8 cellular contexts compared by ENCODE assay signal in the genomic region with DNA sequence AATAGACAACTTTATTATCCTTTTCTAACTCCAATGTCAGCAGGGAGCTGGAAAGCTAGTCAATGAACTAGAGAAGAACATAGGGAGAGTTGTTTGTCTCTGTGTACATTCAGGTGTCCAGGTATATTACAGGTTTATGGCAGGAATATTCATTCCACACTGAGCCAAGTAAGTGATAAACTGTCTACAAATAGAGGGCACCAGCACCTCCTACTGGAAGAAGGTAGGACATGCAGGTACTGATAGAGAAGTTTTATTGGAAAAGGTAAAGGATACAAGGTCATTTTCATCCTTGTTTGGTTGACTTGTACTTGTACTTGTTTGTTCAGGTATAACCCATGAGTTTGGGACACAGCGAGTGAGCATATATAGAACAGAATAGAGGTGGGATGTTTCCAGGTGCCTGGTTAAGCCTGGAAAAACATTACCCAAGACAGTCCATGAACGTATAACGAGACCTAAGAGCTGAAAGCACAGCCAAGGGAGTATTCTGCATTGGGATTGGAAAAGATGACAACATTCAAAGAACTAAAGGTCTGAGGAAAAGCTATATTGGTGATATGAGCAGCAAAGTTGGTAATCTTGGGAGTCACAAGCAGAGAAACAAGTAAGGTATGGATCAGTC.
DNase-seq lines count a peak whose midpoint lies in the region; ATAC-seq and TF ChIP-seq lines count a peak whose summit lies in the region.

No MANE protein-coding gene starts in this region.

- in situ Hi-C loops in mammary epithelial cell (cut with MboI; ENCODE audit: low sequenced_read_pairs in 2 of 2), result loop anchor here (5.0 to 10.0 kb wide), 3 partner anchors 42 to 199 kb away; partner anchors contain the start of gene PPP1R3C (in 1 of the 2)

- H3K9me3 Mint-ChIP-seq in nephron, result no peaks in the 10 kb centered on the region

- peaks cover 5% of the 10 kb centered on the region for H3K4me1 Mint-ChIP-seq in nephron

- ATAC-seq in left ventricle myocardium superior, result no peak
- no peak for ATAC-seq in omental fat pad (ENCODE audit: low FRiP score)
- ATAC-seq in HG02759 (IDR thresholded peaks at IDR 0.05; ENCODE audit: unreplicated experiment), result no peak

- dilution Hi-C loops in mammary epithelial cell (cut with HindIII; ENCODE audit: low sequenced_read_pairs), result no loop called here

- TF ChIP-seq CTCF in cardiac muscle cell (IDR thresholded peaks at IDR 0.05; ENCODE audit: low read depth, low read length) (peak; percentile 75), mammary epithelial cell (conservative IDR thresholded peaks at IDR 0.05 in 1 of 2, IDR thresholded peaks at IDR 0.05 in 1 of 2; ENCODE audit: extremely low read depth in 1 of 2, insufficient read depth in 1 of 2, low read depth in 1 of 2, low read length in 2 of 2) (peak; percentile 89 to 95), nephron (IDR thresholded peaks at IDR 0.05; ENCODE audit: unreplicated experiment in 3 of 3) (peak; percentile 19 to 52 (median 39)), omental fat pad (IDR thresholded peaks at IDR 0.05) (no peak)

- no peaks in the 10 kb centered on the region for H3K36me3 Mint-ChIP-seq in nephron (ENCODE audit: low read depth)

- no TSS peak for BruUV-seq in mammary epithelial cell (replicated peaks; lab: Mats Ljungman, UMichigan)

- no peaks in the 10 kb centered on the region for H4K20me1 ChIP-seq in mammary epithelial cell (ENCODE audit: insufficient read depth, low read length)

- H3K9ac ChIP-seq in mammary epithelial cell (ENCODE audit: insufficient read depth, low read length), result no peak overlapping the region

- H3K9me3 ChIP-seq in cardiac muscle cell (ENCODE audit: low read depth) (no peaks in the 10 kb centered on the region), mammary epithelial cell (replicated peaks; ENCODE audit: insufficient read depth, low read length) (no peaks in the 10 kb centered on the region)

- 71% methylated on average over 3 of the region's 3 CpGs for WGBS in mammary epithelial cell (ENCODE audit: low coverage, missing lambda C conversion rate)

- H3K4me1 ChIP-seq in cardiac muscle cell (ENCODE audit: low read depth), result no peaks in the 10 kb centered on the region
- peaks cover 23% of the 10 kb centered on the region for H3K4me1 ChIP-seq in mammary epithelial cell (ENCODE audit: insufficient read depth, low read length)

- H3K27me3 ChIP-seq in cardiac muscle cell (no peaks in the 10 kb centered on the region), mammary epithelial cell (ENCODE audit: insufficient read depth, low read length) (no peaks in the 10 kb centered on the region)

- H2AFZ ChIP-seq in mammary epithelial cell (ENCODE audit: low read depth, low read length), result no peak overlapping the region

- intact Hi-C loops in left ventricle myocardium superior (cut with micrococcal nuclease) (no loop called here), mammary epithelial cell (cut with micrococcal nuclease) (loop anchor here (1.0 to 5.0 kb wide), 9 partner anchors 51 to 396 kb away; no protein-coding TSS in a partner anchor)

- no peak overlapping the region for H3K27ac Mint-ChIP-seq in nephron

- peaks cover 5% of the 10 kb centered on the region for H3K27me3 Mint-ChIP-seq in nephron (ENCODE audit: low read depth)

- DNase-seq in cardiac muscle cell (ENCODE audit: low read depth in 1 of 2, low spot score in 1 of 2) (peak; percentile 54 to 60), left ventricle myocardium superior (no peak), MV-4-11 (lab: John Stamatoyannopoulos, UW) (peak; percentile 11), mammary epithelial cell (peak; percentile 48), DMS114 treated with DMSO at 0.1 percent for 48 hours (lab: John Stamatoyannopoulos, UW; ENCODE audit: unreplicated experiment) (no peak), omental fat pad (ENCODE audit: low spot score) (no peak)

- H3K36me3 ChIP-seq in cardiac muscle cell (no peaks in the 10 kb centered on the region), mammary epithelial cell (ENCODE audit: insufficient read depth, low read length) (no peaks in the 10 kb centered on the region)

- H3K27ac ChIP-seq in cardiac muscle cell (no peak overlapping the region), mammary epithelial cell (ENCODE audit: insufficient read depth, low read depth, low read length) (no peak overlapping the region)

- H3K79me2 ChIP-seq in mammary epithelial cell (ENCODE audit: insufficient read depth, low read length), result no peaks in the 10 kb centered on the region

- H3K4me3 Mint-ChIP-seq in nephron, result no peak overlapping the region

- CTCF ChIA-PET in mammary epithelial cell (lab: Charles Lee; ENCODE audit: low non-redundant PET), result interaction anchor here (0.6 to 1.5 kb wide), 4 partner anchors 21 to 685 kb away, joined by 4 to 8 read pairs (median 6); no protein-coding TSS in a partner anchor

- no peak overlapping the region for H3K4me2 ChIP-seq in mammary epithelial cell (ENCODE audit: insufficient read depth, low read depth, low read length)

- H3K4me3 ChIP-seq in cardiac muscle cell (no peak overlapping the region), mammary epithelial cell (replicated peaks in 1 of 3; ENCODE audit: insufficient read depth in 1 of 3, low read depth in 2 of 3, low read length in 3 of 3) (no peak overlapping the region)

Comparison
In these comparisons a context has a peak if more than half of its experiments do, and no peak if none do; other contexts are left out.
1. DNase-seq: peak in cardiac muscle cell (2 of 2), MV-4-11 (single experiment) and mammary epithelial cell (single experiment); none in left ventricle myocardium superior (single experiment), DMS114 treated with DMSO at 0.1 percent for 48 hours (single experiment) and omental fat pad (single experiment).
2. CTCF ChIP-seq: peak in cardiac muscle cell (single experiment), mammary epithelial cell (2 of 2) and nephron (3 of 3); none in omental fat pad (0 of 3).